18 cellular contexts compared by ENCODE assay signal in the genomic region with DNA sequence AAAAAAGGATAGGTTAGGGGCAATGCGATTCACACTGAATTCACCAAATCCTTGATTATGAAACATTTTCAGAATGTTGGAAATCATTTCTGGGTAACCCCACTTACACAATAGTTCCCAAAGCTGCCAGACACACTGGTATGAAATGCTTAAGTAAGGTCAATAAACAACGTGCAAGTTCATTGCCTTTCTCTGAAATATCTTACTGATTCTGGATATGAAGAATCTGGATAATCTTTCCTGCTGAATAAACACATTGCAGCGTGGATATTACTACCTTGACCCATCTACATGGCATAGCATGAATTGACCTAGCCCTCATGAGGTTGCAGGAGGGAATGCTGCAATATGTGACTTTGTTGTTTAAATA.
A peak's percentile ranks its signal among the peaks of the same experiment; 100 is the strongest.
DNase-seq lines count a peak whose midpoint lies in the region; ATAC-seq and TF ChIP-seq lines count a peak whose summit lies in the region.
"Had no signal": no experiment of that assay in that cellular context is flagged by ENCODE, and none has a peak within 500 bp of the region (broad histone marks: within the 10 kb centered on the region; RNA-seq: fewer than 3 reads in every experiment).

No MANE protein-coding gene starts in this region.

- intact Hi-C loops in IMR-90 (cut with micrococcal nuclease) = no loop called here

- no peak overlapping the region for H4K91ac ChIP-seq in IMR-90 (ENCODE audit: insufficient read depth, low read depth, low read length)

- no peak for TF ChIP-seq RAD21 in IMR-90 (IDR thresholded peaks at IDR 0.05; ENCODE audit: low read length)

- H3K79me2 ChIP-seq in osteoblast (ENCODE audit: insufficient read depth, low read length) = no peaks in the 10 kb centered on the region

- H3K4me3 ChIP-seq in AG09309 (ENCODE audit: control insufficient read depth, low read depth, low read length) = no peak overlapping the region
- H3K4me3 ChIP-seq in IMR-90 (ENCODE audit: insufficient read depth, low read depth, low read length) = no peak overlapping the region
- no peak overlapping the region for H3K4me3 ChIP-seq in fibroblast of the aortic adventitia (ENCODE audit: low read depth, low read length)
- no peak overlapping the region for H3K4me3 ChIP-seq in osteoblast (ENCODE audit: insufficient read depth, low read length)
- H3K4me3 ChIP-seq: colonic mucosa had no signal

- H4K20me1 ChIP-seq in IMR-90 (ENCODE audit: insufficient read depth, low read length) (no peaks in the 10 kb centered on the region), osteoblast (ENCODE audit: insufficient read depth, low read length) (no peaks in the 10 kb centered on the region)

- no peaks in the 10 kb centered on the region for H3K36me3 ChIP-seq in IMR-90 (ENCODE audit: control insufficient read depth, insufficient read depth, low read length)
- H3K36me3 ChIP-seq in osteoblast (ENCODE audit: insufficient read depth, low read length) = no peaks in the 10 kb centered on the region
- H3K36me3 ChIP-seq: colonic mucosa, thoracic aorta had no signal

- H3K9me3 ChIP-seq in IMR-90 (ENCODE audit: control insufficient read depth, insufficient read depth, low read length) = peaks cover 15% of the 10 kb centered on the region
- peaks cover 2% of the 10 kb centered on the region for H3K9me3 ChIP-seq in osteoblast (ENCODE audit: low read depth, low read length)
- H3K9me3 ChIP-seq: colonic mucosa, thoracic aorta had no signal

- H3K56ac ChIP-seq in IMR-90 (ENCODE audit: extremely low read depth, insufficient read depth, low read length) = no peak overlapping the region

- H3K4me1 ChIP-seq in IMR-90 (ENCODE audit: control insufficient read depth, insufficient read depth, low read length) = no peaks in the 10 kb centered on the region; the same call in 1 of the 2 replicates
- H3K4me1 ChIP-seq in osteoblast (ENCODE audit: insufficient read depth, low read length) = peaks cover 11% of the 10 kb centered on the region
- H3K4me1 ChIP-seq: colonic mucosa had no signal

- H2AFZ ChIP-seq in IMR-90 (replicated peaks; ENCODE audit: low read length, poor library complexity) = no peak overlapping the region
- no peak overlapping the region for H2AFZ ChIP-seq in osteoblast (ENCODE audit: low read length)

- no peak for TF ChIP-seq POLR2A in IMR-90 (IDR thresholded peaks at IDR 0.05; ENCODE audit: low read depth, low read length)

- H3K27me3 ChIP-seq in IMR-90 (ENCODE audit: control insufficient read depth, insufficient read depth, low read length) (peaks cover 4% of the 10 kb centered on the region; the same call in 1 of the 2 replicates), osteoblast (ENCODE audit: insufficient read depth, low read length) (no peaks in the 10 kb centered on the region)
- H3K27me3 ChIP-seq: colonic mucosa had no signal

- POLR2A ChIA-PET in IMR-90 (lab: Charles Lee; ENCODE audit: unreplicated experiment) = no interaction called here

- no peak overlapping the region for H4K8ac ChIP-seq in IMR-90 (ENCODE audit: low read depth in 2 of 2, low read length in 2 of 2)

- no TSS peak for BruUV-seq in IMR-90 (replicated peaks; lab: Mats Ljungman, UMichigan)

- H3K27ac ChIP-seq in IMR-90 (ENCODE audit: insufficient read depth, low read length) = no peak overlapping the region
- no peak overlapping the region for H3K27ac ChIP-seq in osteoblast (ENCODE audit: low read depth, low read length)
- H3K27ac ChIP-seq: colonic mucosa, thoracic aorta had no signal

- no peak overlapping the region for H2AK5ac ChIP-seq in IMR-90 (ENCODE audit: low read depth, low read length)

- CTCF ChIA-PET in IMR-90 (lab: Yijun Ruan, JAX) = interaction anchor here (1.7 kb wide), 1 partner anchor 12 kb away, joined by 4 read pairs; no protein-coding TSS in a partner anchor

- no peak overlapping the region for H2BK20ac ChIP-seq in IMR-90 (ENCODE audit: low read depth, low read length)

- H2BK15ac ChIP-seq in IMR-90 (ENCODE audit: low read depth, low read length) = no peak overlapping the region

- ATAC-seq in IMR-90 (ENCODE audit: low read depth) = peak; percentile 32
- ATAC-seq in HG02973 (IDR thresholded peaks at IDR 0.05; ENCODE audit: unreplicated experiment) = no peak
- ATAC-seq: CD8-positive, alpha-beta T cell; naive thymus-derived CD8-positive, alpha-beta T cell had no signal

- H3K18ac ChIP-seq in IMR-90 (ENCODE audit: low read depth, low read length) = no peak overlapping the region

- H4K5ac ChIP-seq in IMR-90 (ENCODE audit: low read depth, low read length) = no peak overlapping the region

- H2BK5ac ChIP-seq in IMR-90 (ENCODE audit: low read depth, low read length, poor library complexity, severe bottlenecking) = no peak overlapping the region

- TF ChIP-seq CTCF in AG09309 (IDR thresholded peaks at IDR 0.05; ENCODE audit: control insufficient read depth, insufficient read depth, low read depth, low read length, missing control alignments) = no peak
- TF ChIP-seq CTCF in IMR-90 (conservative IDR thresholded peaks at IDR 0.05; ENCODE audit: low read depth, low read length) = no peak
- no peak for TF ChIP-seq CTCF in fibroblast of the aortic adventitia (IDR thresholded peaks at IDR 0.05; ENCODE audit: insufficient read depth, low read length)
- TF ChIP-seq CTCF in osteoblast (IDR thresholded peaks at IDR 0.05; ENCODE audit: extremely low read depth, low read depth, low read length) = no peak
- TF ChIP-seq CTCF in GM13976 (IDR thresholded peaks at IDR 0.05; ENCODE audit: borderline replicate concordance, control extremely low read depth, extremely low read depth, insufficient read depth, missing control alignments) = no peak

- H3K4ac ChIP-seq in IMR-90 (ENCODE audit: low read depth, low read length) = no peak overlapping the region

- H3K9ac ChIP-seq in IMR-90 (ENCODE audit: low read depth, low read length) = no peak overlapping the region

- H2AK9ac ChIP-seq in IMR-90 (replicated peaks; ENCODE audit: low read depth, low read length, poor library complexity) = no peak overlapping the region

- DNase-seq in AG09309 (ENCODE audit: low read depth) (peak; percentile 55), IMR-90 (peak; percentile 39), fibroblast of the aortic adventitia (ENCODE audit: low read depth) (peak; percentile 77), osteoblast (ENCODE audit: insufficient read length, low spot score, missing footprints) (no peak), NCI-H187 (lab: John Stamatoyannopoulos, UW) (no peak), GM13976 (ENCODE audit: low spot score) (no peak), Kasumi-1 (lab: John Stamatoyannopoulos, UW) (no peak)
- DNase-seq: activated B cell treated with CpG ODN at 0.5 μM for 24 hours; activated CD4-positive, alpha-beta memory T cell treated with anti-CD3 and anti-CD28 coated beads for 36 hours; activated effector memory CD4-positive, alpha-beta T cell treated with Interleukin-2 at 50 U/mL for 16 hours; activated naive CD8-positive, alpha-beta T cell treated with anti-CD3 and anti-CD28 coated beads, Interleukin-2, amount 10 ng/mL, durations not matched to agents 7 days and 5 days; CD8-positive, alpha-beta T cell; colonic mucosa; DMS153; naive thymus-derived CD8-positive, alpha-beta T cell; T1000 had no signal

- no peaks in the 10 kb centered on the region for H3K9me1 ChIP-seq in IMR-90 (ENCODE audit: insufficient read depth, low read length)

- H2BK120ac ChIP-seq in IMR-90 (ENCODE audit: low read depth, low read length) = no peak overlapping the region

- H3K4me2 ChIP-seq in IMR-90 (ENCODE audit: low read depth, low read length) (no peak overlapping the region), osteoblast (ENCODE audit: insufficient read depth, low read length) (peak overlapping the region; percentile 14)

- dilution Hi-C loops in IMR-90 (cut with HindIII; ENCODE audit: low sequenced_read_pairs, unreplicated experiment) = no loop called here

- no peaks in the 10 kb centered on the region for H3K79me1 ChIP-seq in IMR-90 (ENCODE audit: low read depth in 1 of 2, low read length in 2 of 2)

- no CpG with 5 or more reads among the region's 3 CpGs for WGBS in IMR-90 (ENCODE audit: extremely low coverage in 2 of 2, insufficient read length in 1 of 2), 2 experiments

- H3K14ac ChIP-seq in IMR-90 (replicated peaks; ENCODE audit: low read depth, low read length) = no peak overlapping the region

- no peak overlapping the region for H3K23ac ChIP-seq in IMR-90 (ENCODE audit: low read depth, low read length)

- in situ Hi-C loops in IMR-90 (cut with MboI; ENCODE audit: low sequenced_read_pairs) (no loop called here), GM13976 (cut with MboI; ENCODE audit: low sequenced_read_pairs, unreplicated experiment) (no loop called here)

TF ChIP-seq in IMR-90, 13 proteins besides CTCF, POLR2A, EP300 and RAD21:
- TF ChIP-seq CEBPB (IDR thresholded peaks at IDR 0.05; ENCODE audit: low read depth, low read length) (peak; percentile 67), NFE2L2 (IDR thresholded peaks at IDR 0.05; ENCODE audit: low read depth, low read length) (no peak), SMC3 (IDR thresholded peaks at IDR 0.05; ENCODE audit: low read depth, low read length) (no peak)

Comparison
In these comparisons a context has a peak if more than half of its experiments do, and no peak if none do; other contexts are left out.
1. DNase-seq: peak in AG09309 (single experiment), IMR-90 (single experiment) and fibroblast of the aortic adventitia (single experiment); none in osteoblast (single experiment), NCI-H187 (0 of 2), GM13976 (single experiment) and Kasumi-1 (0 of 2).